9 cellular contexts compared by ENCODE assay signal in the genomic region with DNA sequence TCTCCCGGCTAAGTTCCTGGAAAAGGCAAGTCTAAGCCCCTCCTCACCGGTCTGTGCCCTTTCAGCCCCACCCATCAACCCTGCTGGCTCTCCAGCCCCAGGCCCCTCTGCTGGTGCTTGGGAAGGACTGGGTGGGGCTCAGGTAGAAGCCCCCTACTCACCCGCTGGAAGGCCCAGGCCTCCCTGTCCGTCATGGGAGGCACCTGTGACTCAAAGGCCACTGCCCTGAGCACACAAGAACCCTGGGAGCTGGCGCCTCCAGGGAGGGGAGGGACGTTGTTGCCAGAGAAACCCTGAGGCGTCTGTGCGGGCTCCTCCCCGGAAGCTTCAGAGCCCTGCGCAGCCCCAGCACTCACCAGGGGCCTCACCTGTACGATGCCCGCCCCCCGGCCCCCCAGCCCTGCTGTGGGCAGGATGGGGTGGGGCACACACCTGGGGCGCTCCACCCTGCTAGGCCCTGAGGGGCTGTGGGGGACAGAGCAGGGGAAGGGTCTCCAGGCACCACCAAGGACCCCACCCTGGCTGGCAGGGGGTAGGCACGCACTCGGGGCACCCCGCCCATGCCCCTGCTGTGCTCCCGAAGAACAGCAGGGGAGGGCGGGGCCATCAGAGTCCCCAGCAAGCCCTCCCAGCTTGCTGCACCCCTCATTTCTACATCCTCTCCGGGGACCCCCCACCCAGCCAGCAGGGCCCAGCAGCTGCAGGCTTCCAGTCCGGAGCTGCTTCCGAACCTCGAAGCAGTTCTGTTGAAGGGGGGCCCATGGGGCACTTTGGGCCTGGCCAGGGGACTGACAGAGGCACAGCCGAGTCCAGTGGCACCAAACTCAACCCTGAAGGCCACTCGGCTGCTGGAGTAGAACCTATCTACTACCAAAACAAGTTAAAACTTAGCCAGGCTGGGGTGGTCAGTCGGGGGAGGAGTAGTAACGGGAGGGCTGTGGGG. TPM values are rescaled to one million over a fixed set of nuclear protein-coding genes. Genes with fewer than 3 reads are reported as not detected.
A peak's percentile ranks its signal among the peaks of the same experiment; 100 is the strongest.
DNase-seq lines count a peak whose midpoint lies in the region; ATAC-seq and TF ChIP-seq lines count a peak whose summit lies in the region.
"Had no signal": no experiment of that assay in that cellular context is flagged by ENCODE, and none has a peak within 500 bp of the region (broad histone marks: within the 10 kb centered on the region; RNA-seq: fewer than 3 reads in every experiment).

No MANE protein-coding gene starts in this region.

- H3K36me3 ChIP-seq in heart left ventricle, result no peaks in the 10 kb centered on the region

- H3K9me3 Mint-ChIP-seq in activated CD8-positive, alpha-beta T cell treated with anti-CD3 and anti-CD28 coated beads for 36 hours, result peaks cover 21% of the 10 kb centered on the region

- H3K4me3 ChIP-seq in heart left ventricle, result no peak overlapping the region

- TF ChIP-seq POLR2A in heart left ventricle (IDR thresholded peaks at IDR 0.05), result no peak

- H3K27me3 Mint-ChIP-seq in activated CD8-positive, alpha-beta T cell treated with anti-CD3 and anti-CD28 coated beads for 36 hours, result peaks cover 2% of the 10 kb centered on the region
- H3K27me3 Mint-ChIP-seq: naive thymus-derived CD4-positive, alpha-beta T cell had no signal

- intact Hi-C loops in left ventricle myocardium superior (cut with micrococcal nuclease), result no loop called here
- intact Hi-C loops in heart left ventricle (cut with DNase I), result loop anchor here in 3 of 10 donors (1.0 to 5.0 kb wide), 3 partner anchors 86 to 91 kb away; a partner anchor contains a TSS
- intact Hi-C loops in activated CD8-positive, alpha-beta T cell treated with anti-CD3 and anti-CD28 coated beads for 36 hours (cut with micrococcal nuclease), result loop anchor here (10.0 kb wide), 1 partner anchor 93 kb away; a partner anchor contains a TSS

- ATAC-seq in left ventricle myocardium superior, result no peak
- ATAC-seq in heart left ventricle, result no peak
- ATAC-seq in activated CD8-positive, alpha-beta T cell treated with anti-CD3 and anti-CD28 coated beads for 36 hours, result peak; percentile 38
- no peak for ATAC-seq in HG02610 (IDR thresholded peaks at IDR 0.05; ENCODE audit: unreplicated experiment)
- no peak for ATAC-seq in HG03442 (IDR thresholded peaks at IDR 0.05; ENCODE audit: unreplicated experiment)

- no peak overlapping the region for H3K27ac ChIP-seq in heart left ventricle

- TF ChIP-seq CTCF in heart left ventricle (IDR thresholded peaks at IDR 0.05), result no peak
- TF ChIP-seq CTCF in activated CD8-positive, alpha-beta T cell treated with anti-CD3 and anti-CD28 coated beads for 36 hours (IDR thresholded peaks at IDR 0.05), result no peak

- no peak overlapping the region for H3K4me3 Mint-ChIP-seq in activated CD8-positive, alpha-beta T cell treated with anti-CD3 and anti-CD28 coated beads for 36 hours
- H3K4me3 Mint-ChIP-seq: naive thymus-derived CD4-positive, alpha-beta T cell had no signal

- CTCF ChIA-PET in activated CD8-positive, alpha-beta T cell treated with anti-CD3 and anti-CD28 coated beads for 36 hours (lab: Charles Lee), result interaction anchor here (0.9 to 2.8 kb wide), 6 partner anchors 11 to 138 kb away, joined by 3 to 14 read pairs (median 4); a partner anchor contains a TSS

- peaks cover 6% of the 10 kb centered on the region for H3K36me3 Mint-ChIP-seq in activated CD8-positive, alpha-beta T cell treated with anti-CD3 and anti-CD28 coated beads for 36 hours (ENCODE audit: low read depth)

- 57 to 69% (median 59%) methylated on average over 12 to 27 of the region's 27 CpGs for WGBS in heart left ventricle, 4 donors

- H3K27ac Mint-ChIP-seq in activated CD8-positive, alpha-beta T cell treated with anti-CD3 and anti-CD28 coated beads for 36 hours, result no peak overlapping the region
- H3K27ac Mint-ChIP-seq: naive thymus-derived CD4-positive, alpha-beta T cell had no signal

- H3K27me3 ChIP-seq in heart left ventricle, result peaks cover 0 to 18% (median 4%) of the 10 kb centered on the region in 9 donors

- no peaks in the 10 kb centered on the region for H3K4me1 ChIP-seq in heart left ventricle

- POLR2A ChIA-PET in activated CD8-positive, alpha-beta T cell treated with anti-CD3 and anti-CD28 coated beads for 36 hours (lab: Charles Lee), result interaction anchor here (0.6 to 0.7 kb wide), 2 partner anchors 87 to 89 kb away, joined by 3 to 4 read pairs; no protein-coding TSS in a partner anchor

- peaks cover 0 to 14% (median 3%) of the 10 kb centered on the region in 12 donors for H3K9me3 ChIP-seq in heart left ventricle

- peaks cover 5% of the 10 kb centered on the region for H3K4me1 Mint-ChIP-seq in activated CD8-positive, alpha-beta T cell treated with anti-CD3 and anti-CD28 coated beads for 36 hours (ENCODE audit: low read depth)
- H3K4me1 Mint-ChIP-seq: naive thymus-derived CD4-positive, alpha-beta T cell had no signal

- DNase-seq in left ventricle myocardium superior (peak; percentile 26), heart left ventricle (no peak), NCI-H2171 treated with DMSO at 0.1 percent for 48 hours (lab: John Stamatoyannopoulos, UW) (peak; percentile 93), ureter (ENCODE audit: low spot score) (peak; percentile 63), GDM1 (lab: John Stamatoyannopoulos, UW) (no peak)
- peak; percentile 30 for DNase-seq in activated CD8-positive, alpha-beta T cell treated with anti-CD3 and anti-CD28 coated beads for 36 hours

RNA-seq across cellular contexts. Expression of a gene that starts 7.8 kb away (rescaled TPM):
- not detected for total RNA-seq in left ventricle myocardium superior
- under 1 TPM in 1 of 9 donors, not detected in 8; 0.04 TPM for total RNA-seq in heart left ventricle
- not detected for polyA plus RNA-seq in heart left ventricle
- under 1 TPM in 1 of 2 experiments, not detected in 1; 0.07 TPM for total RNA-seq in activated CD8-positive, alpha-beta T cell treated with anti-CD3 and anti-CD28 coated beads for 36 hours
- total RNA-seq in ureter, result 9.0 TPM
- polyA plus RNA-seq: naive thymus-derived CD4-positive, alpha-beta T cell had no signal

RNA-seq across cellular contexts. Expression of a gene that starts 15.6 kb away (rescaled TPM):
- 61.7 TPM for total RNA-seq in left ventricle myocardium superior
- 10 to 100 TPM; 24.1 to 52.0 (median 31.7) TPM for total RNA-seq in heart left ventricle
- 10 to 100 TPM; 31.5 to 80.2 TPM for polyA plus RNA-seq in heart left ventricle
- 1 to 10 TPM; 8.8 to 10.0 TPM for total RNA-seq in activated CD8-positive, alpha-beta T cell treated with anti-CD3 and anti-CD28 coated beads for 36 hours
- 16.6 TPM for total RNA-seq in ureter

RNA-seq across cellular contexts. Expression of a gene that starts 51.8 kb away (rescaled TPM):
- total RNA-seq in left ventricle myocardium superior (40.2 TPM), heart left ventricle (10 to 100 TPM; 21.3 to 67.8 (median 33.6) TPM), ureter (24.9 TPM)
- polyA plus RNA-seq in heart left ventricle, result 10 to 100 TPM; 22.6 to 36.8 TPM
- 10 to 100 TPM; 16.1 to 17.4 TPM for total RNA-seq in activated CD8-positive, alpha-beta T cell treated with anti-CD3 and anti-CD28 coated beads for 36 hours

Comparison
In these comparisons a context has a peak if more than half of its experiments do, and no peak if none do; other contexts are left out.
1. DNase-seq: peak in left ventricle myocardium superior (single experiment), NCI-H2171 treated with DMSO at 0.1 percent for 48 hours (single experiment), activated CD8-positive, alpha-beta T cell treated with anti-CD3 and anti-CD28 coated beads for 36 hours (single experiment) and ureter (single experiment); none in heart left ventricle (0 of 5) and GDM1 (single experiment).